In genomic region chr15:83306561-83306960, GRCh38 we compare ENCODE assay signal across 18 cellular contexts. TPM values are rescaled to one million over a fixed set of nuclear protein-coding genes. Genes with fewer than 3 reads are reported as not detected.
"Had no signal": no experiment of that assay in that cellular context is flagged by ENCODE, and none has a peak within 500 bp of the region (broad histone marks: within the 10 kb centered on the region; RNA-seq: fewer than 3 reads in every experiment).

No MANE protein-coding gene starts in this region.

- H3K27ac ChIP-seq: right atrium auricular region, tibial nerve had no signal

- H3K9me3 Mint-ChIP-seq: activated naive CD8-positive, alpha-beta T cell treated with anti-CD3 and anti-CD28 coated beads, Interleukin-2, amount 50 U/mL, for 24 hours; activated T-helper 17 cell treated with anti-CD3 and anti-CD28 coated beads, Interleukin-2, amount 50 U/mL, for 72 hours; T-helper 2 cell treated with Interferon-gamma antibody and Interleukin-4, amounts not matched to agents 5 μg/mL and 100 μg/mL, for 36 hours had no signal

- H3K9me3 ChIP-seq: right atrium auricular region had no signal

- H3K4me3 Mint-ChIP-seq: activated naive CD8-positive, alpha-beta T cell treated with anti-CD3 and anti-CD28 coated beads, Interleukin-2, amount 50 U/mL, for 24 hours; activated T-helper 17 cell treated with anti-CD3 and anti-CD28 coated beads, Interleukin-2, amount 50 U/mL, for 72 hours; naive thymus-derived CD8-positive, alpha-beta T cell; T-helper 2 cell treated with Interferon-gamma antibody and Interleukin-4, amounts not matched to agents 5 μg/mL and 100 μg/mL, for 36 hours had no signal

- H3K27me3 ChIP-seq: right atrium auricular region had no signal

- H3K27ac Mint-ChIP-seq: activated naive CD8-positive, alpha-beta T cell treated with anti-CD3 and anti-CD28 coated beads, Interleukin-2, amount 50 U/mL, for 24 hours; activated T-helper 17 cell treated with anti-CD3 and anti-CD28 coated beads, Interleukin-2, amount 50 U/mL, for 72 hours; naive thymus-derived CD8-positive, alpha-beta T cell; T-helper 2 cell treated with Interferon-gamma antibody and Interleukin-4, amounts not matched to agents 5 μg/mL and 100 μg/mL, for 36 hours had no signal

- H3K4me1 ChIP-seq: right atrium auricular region, tibial nerve had no signal

- DNase-seq: activated CD4-positive, alpha-beta T cell treated with anti-CD3 and anti-CD28 coated beads, Interleukin-2, amount 50 U/mL, for 4 hours; activated naive CD4-positive, alpha-beta T cell treated with Interleukin-2 at 50 U/mL for 16 hours; activated naive CD8-positive, alpha-beta T cell treated with anti-CD3 and anti-CD28 coated beads, Interleukin-2, amount 50 U/mL, for 24 hours; foreskin melanocyte; naive thymus-derived CD8-positive, alpha-beta T cell; occipital lobe; stimulated activated CD4-positive, alpha-beta T cell treated with anti-CD3 and anti-CD28 coated beads, Interleukin-4, amount 100 ng/mL, for 24 hours; stimulated activated naive CD4-positive, alpha-beta T cell treated with Interleukin-2 at 50 U/mL for 16 hours; substantia nigra had no signal

- H3K36me3 ChIP-seq: right atrium auricular region, tibial nerve had no signal

- H3K4me3 ChIP-seq: lung, right atrium auricular region, skin epidermis, tibial nerve had no signal

- ATAC-seq: activated CD4-positive, CD25-positive, alpha-beta regulatory T cell treated with anti-CD3 and anti-CD28 coated beads, Interleukin-2, amount 50 U/mL, for 24 hours; activated naive CD8-positive, alpha-beta T cell treated with anti-CD3 and anti-CD28 coated beads, Interleukin-2, amount 50 U/mL, for 24 hours; activated T-helper 17 cell treated with anti-CD3 and anti-CD28 coated beads, Interleukin-2, amount 50 U/mL, for 72 hours; naive thymus-derived CD8-positive, alpha-beta T cell had no signal

- H3K4me1 Mint-ChIP-seq: activated naive CD8-positive, alpha-beta T cell treated with anti-CD3 and anti-CD28 coated beads, Interleukin-2, amount 50 U/mL, for 24 hours; activated T-helper 17 cell treated with anti-CD3 and anti-CD28 coated beads, Interleukin-2, amount 50 U/mL, for 72 hours; naive thymus-derived CD8-positive, alpha-beta T cell had no signal

RNA-seq across cellular contexts. Expression of gene BNC1, which starts 22.1 kb away (rescaled TPM):
- total RNA-seq: activated T-helper 17 cell treated with anti-CD3 and anti-CD28 coated beads, Interleukin-2, amount 50 U/mL, for 72 hours; mucosa of gallbladder; naive thymus-derived CD8-positive, alpha-beta T cell; SK-MEL-5 had no signal
- polyA plus RNA-seq: naive thymus-derived CD8-positive, alpha-beta T cell had no signal
